2 cellular contexts compared by ENCODE assay signal in genomic region chr13:113750554-113751399, GRCh38.
TF ChIP-seq lines count a peak whose summit lies in the region.

No MANE protein-coding gene starts in this region.

TF ChIP-seq in HEK293, 187 proteins besides CTCF, POLR2A, EP300 and RAD21:
- TF ChIP-seq ZNF585B (tag by site-specific recombination; IDR thresholded peaks at IDR 0.05) (no peak), ZNF48 (tag by site-specific recombination; IDR thresholded peaks at IDR 0.05) (0 out of 2 replicates have a peak, but pooled peaks have one; percentile 35)
- TF ChIP-seq, protein P1, sequence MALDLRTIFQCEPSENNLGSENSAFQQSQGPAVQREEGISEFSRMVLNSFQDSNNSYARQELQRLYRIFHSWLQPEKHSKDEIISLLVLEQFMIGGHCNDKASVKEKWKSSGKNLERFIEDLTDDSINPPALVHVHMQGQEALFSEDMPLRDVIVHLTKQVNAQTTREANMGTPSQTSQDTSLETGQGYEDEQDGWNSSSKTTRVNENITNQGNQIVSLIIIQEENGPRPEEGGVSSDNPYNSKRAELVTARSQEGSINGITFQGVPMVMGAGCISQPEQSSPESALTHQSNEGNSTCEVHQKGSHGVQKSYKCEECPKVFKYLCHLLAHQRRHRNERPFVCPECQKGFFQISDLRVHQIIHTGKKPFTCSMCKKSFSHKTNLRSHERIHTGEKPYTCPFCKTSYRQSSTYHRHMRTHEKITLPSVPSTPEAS (tag by site-specific recombination; IDR thresholded peaks at IDR 0.05) = peak; percentile 86

TF ChIP-seq in GM12878, 131 proteins besides CTCF, POLR2A, EP300 and RAD21:
- TF ChIP-seq NR2F1 (conservative IDR thresholded peaks at IDR 0.05) (no peak), EED (IDR thresholded peaks at IDR 0.05; ENCODE audit: low read depth) (no peak), NR2C2 (IDR thresholded peaks at IDR 0.05; ENCODE audit: borderline replicate concordance, control insufficient read depth, insufficient read length, low read depth) (peak; percentile 30), BCL3 (IDR thresholded peaks at IDR 0.05; ENCODE audit: borderline replicate concordance, insufficient read depth, low read depth, low read length, poor library complexity, severe bottlenecking) (peak; percentile 26)
